1 cellular context compared by ENCODE assay signal in genomic region chr9:131419029-131419614, GRCh38.
TF ChIP-seq lines count a peak whose summit lies in the region.

No MANE protein-coding gene starts in this region.

TF ChIP-seq in K562, 482 proteins besides CTCF, POLR2A, EP300 and RAD21 (continued from another document):
- no peak for TF ChIP-seq ZNF407 (IDR thresholded peaks at IDR 0.05; ENCODE audit: low read depth)
- TF ChIP-seq MCM5 (IDR thresholded peaks at IDR 0.05; ENCODE audit: low read depth): no peak
- no peak for TF ChIP-seq NFXL1 (CRISPR knock-in tag; IDR thresholded peaks at IDR 0.05)
- no peak for TF ChIP-seq BRCA1 (IDR thresholded peaks at IDR 0.05)
- no peak for TF ChIP-seq BRCA1 (CRISPR knock-in tag; IDR thresholded peaks at IDR 0.05)
- no peak for TF ChIP-seq GATAD2B (IDR thresholded peaks at IDR 0.05; ENCODE audit: borderline replicate concordance)
- TF ChIP-seq MEF2D (tag; conservative IDR thresholded peaks at IDR 0.05; ENCODE audit: low read depth): no peak
- TF ChIP-seq TEAD1 (CRISPR knock-in tag; IDR thresholded peaks at IDR 0.05): no peak
- TF ChIP-seq SUPT5H (IDR thresholded peaks at IDR 0.05): no peak
- TF ChIP-seq JUN (IDR thresholded peaks at IDR 0.05; ENCODE audit: borderline replicate concordance, low read depth, low read length): no peak
- no peak for TF ChIP-seq JUN (CRISPR knock-in tag; IDR thresholded peaks at IDR 0.05; ENCODE audit: borderline replicate concordance)
- no peak for TF ChIP-seq MNT (conservative IDR thresholded peaks at IDR 0.05)
